Comparison of ENCODE assay signal across 18 cellular contexts in genomic region chr2:74768401-74768914, GRCh38.
DNase-seq lines count a peak whose midpoint lies in the region; ATAC-seq, FAIRE-seq and TF ChIP-seq lines count a peak whose summit lies in the region.
"Had no signal": no experiment of that assay in that cellular context is flagged by ENCODE, and none has a peak within 500 bp of the region (broad histone marks: within the 10 kb centered on the region; RNA-seq: fewer than 3 reads in every experiment).

No MANE protein-coding gene starts in this region.

- TF ChIP-seq CTCF in Loucy (conservative IDR thresholded peaks at IDR 0.05; ENCODE audit: low read length), result no peak
- no peak for TF ChIP-seq CTCF in coronary artery (IDR thresholded peaks at IDR 0.05)
- TF ChIP-seq CTCF in HepG2 (CRISPR knock-in tag; IDR thresholded peaks at IDR 0.05), result no peak

- H3K9me3 ChIP-seq in Loucy (ENCODE audit: insufficient read depth, low read depth, low read length), result no peaks in the 10 kb centered on the region
- no peaks in the 10 kb centered on the region for H3K9me3 ChIP-seq in HepG2 (ENCODE audit: low read length)
- H3K9me3 ChIP-seq: adrenal gland, gastrocnemius medialis had no signal

- peak overlapping the region; percentile 11 to 84 for H3K27ac ChIP-seq in coronary artery
- no peak overlapping the region for H3K27ac ChIP-seq in HepG2 (ENCODE audit: extremely low read length, insufficient read depth, low read length)
- H3K27ac ChIP-seq: adrenal gland, gastrocnemius medialis had no signal

- intact Hi-C loops in HepG2 (cut with micrococcal nuclease; ENCODE audit: unreplicated experiment), result no loop called here
- intact Hi-C loops in sciatic nerve (cut with DNase I), result no loop called here

- 91% methylated on average over 4 of the region's 4 CpGs for WGBS in HepG2 (ENCODE audit: low lambda C conversion rate)

- no peak for TF ChIP-seq POLR2A in HepG2 (IDR thresholded peaks at IDR 0.05; ENCODE audit: insufficient read depth in 1 of 2, low read depth in 2 of 2, low read length in 2 of 2)

- CTCF ChIA-PET in HepG2 (lab: Yijun Ruan, JAX; ENCODE audit: low intra/inter-chr PET ratio, low total read pairs), result no interaction called here

- H3K79me2 ChIP-seq in Loucy (ENCODE audit: insufficient read depth, low read length) (no peaks in the 10 kb centered on the region), HepG2 (ENCODE audit: insufficient read depth, low read length) (no peaks in the 10 kb centered on the region)

- H4K20me1 ChIP-seq in Loucy (ENCODE audit: insufficient read depth, low read length, poor library complexity, severe bottlenecking), result no peaks in the 10 kb centered on the region
- H4K20me1 ChIP-seq in HepG2 (ENCODE audit: insufficient read depth, low read length), result no peaks in the 10 kb centered on the region

- peaks cover 46% of the 10 kb centered on the region for H3K4me1 ChIP-seq in Loucy (ENCODE audit: insufficient read depth, low read length, poor library complexity, severe bottlenecking)
- peaks cover 55% of the 10 kb centered on the region for H3K4me1 ChIP-seq in HepG2 (ENCODE audit: insufficient read depth, low read length)
- H3K4me1 ChIP-seq: gastrocnemius medialis had no signal

- POLR2A ChIA-PET in HepG2 (lab: Yijun Ruan, JAX), result no interaction called here

- BruUV-seq in HepG2 (replicated peaks; lab: Mats Ljungman, UMichigan), result no TSS peak

- no peak for TF ChIP-seq EP300 in HepG2 (IDR thresholded peaks at IDR 0.05; ENCODE audit: low read depth in 2 of 2, low read length in 2 of 2)
- TF ChIP-seq EP300 in HepG2 (CRISPR knock-in tag; IDR thresholded peaks at IDR 0.05; ENCODE audit: borderline replicate concordance), result no peak

- TF ChIP-seq RAD21 in HepG2 (CRISPR knock-in tag; IDR thresholded peaks at IDR 0.05), result no peak

- no peak overlapping the region for H3K9ac ChIP-seq in Loucy (ENCODE audit: low read depth, low read length, poor library complexity, severe bottlenecking)
- no peak overlapping the region for H3K9ac ChIP-seq in HepG2 (ENCODE audit: insufficient read depth, low read depth, low read length)

- H3K4me3 ChIP-seq in Loucy (ENCODE audit: low read length, poor library complexity, severe bottlenecking) (no peak overlapping the region), coronary artery (no peak overlapping the region), HepG2 (replicated peaks in 1 of 3; ENCODE audit: insufficient read depth in 1 of 3, low read depth in 2 of 3, low read length in 3 of 3) (no peak overlapping the region)
- H3K4me3 ChIP-seq: adrenal gland, gastrocnemius medialis, GM23338 had no signal

- no peaks in the 10 kb centered on the region for H3K9me2 ChIP-seq in Loucy (replicated peaks; ENCODE audit: low read depth, low read length)

- H3K4me2 ChIP-seq in Loucy (ENCODE audit: low read depth, low read length, poor library complexity, severe bottlenecking), result peak overlapping the region; percentile 19
- H3K4me2 ChIP-seq in HepG2 (ENCODE audit: low read depth, low read length), result no peak overlapping the region
- H3K4me2 ChIP-seq: GM23338 had no signal

- H3K36me3 ChIP-seq in Loucy (ENCODE audit: insufficient read depth, low read length) (no peaks in the 10 kb centered on the region), HepG2 (replicated peaks in 1 of 2; ENCODE audit: control insufficient read depth in 1 of 2, insufficient read depth in 2 of 2, low read length in 2 of 2) (no peaks in the 10 kb centered on the region)
- H3K36me3 ChIP-seq: adrenal gland, gastrocnemius medialis had no signal

- H3K27me3 ChIP-seq in Loucy (ENCODE audit: insufficient read depth, low read length, poor library complexity, severe bottlenecking) (no peaks in the 10 kb centered on the region), HepG2 (ENCODE audit: control insufficient read depth in 1 of 2, insufficient read depth in 2 of 2, low read length in 2 of 2) (no peaks in the 10 kb centered on the region)
- H3K27me3 ChIP-seq: adrenal gland, gastrocnemius medialis had no signal

- DNase-seq in coronary artery (ENCODE audit: low spot score) (no peak), HepG2 (ENCODE audit: low spot score) (no peak), sciatic nerve (ENCODE audit: low spot score) (no peak), hippocampal formation (lab: John Stamatoyannopoulos, UW) (no peak), NCI-H1417 (lab: John Stamatoyannopoulos, UW) (no peak)
- DNase-seq in stimulated activated CD4-positive, alpha-beta T cell treated with anti-CD3 and anti-CD28 coated beads, Interleukin-2, amount 100 ng/mL, for 48 hours, result no peak
- DNase-seq: activated CD4-positive, alpha-beta T cell treated with anti-CD3 and anti-CD28 coated beads for 48 hours; activated T-cell treated with anti-CD3 and anti-CD28 coated beads, Interleukin-2, amount 50 U/mL, for 24 hours; adrenal gland; gastrocnemius medialis; stimulated activated CD4-positive, alpha-beta T cell treated with anti-CD3 and anti-CD28 coated beads, Interleukin-4, amount 100 ng/mL, for 24 hours had no signal

- no peaks in the 10 kb centered on the region for H3F3A ChIP-seq in Loucy (ENCODE audit: low read depth)

- in situ Hi-C loops in HepG2 (cut with HindIII; ENCODE audit: extremely low pct_ligation_motif_present, low pct_unique_long_range_greater_than_20kb), result no loop called here

- H2AFZ ChIP-seq in Loucy (ENCODE audit: low read length), result no peak overlapping the region
- no peak overlapping the region for H2AFZ ChIP-seq in HepG2 (ENCODE audit: low read length)
- H2AFZ ChIP-seq: GM23338 had no signal

- no peak for FAIRE-seq in HepG2 (lab: Jason Lieb, UNC)
- FAIRE-seq: GM18507, keratinocyte, urothelium cell line had no signal

- no peak for ATAC-seq in HepG2
- ATAC-seq in sciatic nerve, result no peak
- ATAC-seq: gastrocnemius medialis; GM23338; Panc1; stimulated activated effector memory CD8-positive, alpha-beta T cell treated with anti-CD3 and anti-CD28 coated beads, Interleukin-12 subunit alpha, Interleukin-12 subunit beta, amount 100 ng/mL, for 72 hours had no signal

TF ChIP-seq in HepG2, 621 proteins besides CTCF, POLR2A, EP300 and RAD21:
- TF ChIP-seq, protein P1, sequence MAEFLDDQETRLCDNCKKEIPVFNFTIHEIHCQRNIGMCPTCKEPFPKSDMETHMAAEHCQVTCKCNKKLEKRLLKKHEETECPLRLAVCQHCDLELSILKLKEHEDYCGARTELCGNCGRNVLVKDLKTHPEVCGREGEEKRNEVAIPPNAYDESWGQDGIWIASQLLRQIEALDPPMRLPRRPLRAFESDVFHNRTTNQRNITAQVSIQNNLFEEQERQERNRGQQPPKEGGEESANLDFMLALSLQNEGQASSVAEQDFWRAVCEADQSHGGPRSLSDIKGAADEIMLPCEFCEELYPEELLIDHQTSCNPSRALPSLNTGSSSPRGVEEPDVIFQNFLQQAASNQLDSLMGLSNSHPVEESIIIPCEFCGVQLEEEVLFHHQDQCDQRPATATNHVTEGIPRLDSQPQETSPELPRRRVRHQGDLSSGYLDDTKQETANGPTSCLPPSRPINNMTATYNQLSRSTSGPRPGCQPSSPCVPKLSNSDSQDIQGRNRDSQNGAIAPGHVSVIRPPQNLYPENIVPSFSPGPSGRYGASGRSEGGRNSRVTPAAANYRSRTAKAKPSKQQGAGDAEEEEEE (CRISPR knock-in tag; IDR thresholded peaks at IDR 0.05; ENCODE audit: borderline replicate concordance), result 0 out of 2 replicates have a peak, but pooled peaks have one; percentile 22
- peak; percentile 21; the same call in 1 of the 2 replicates for TF ChIP-seq ZNF687 (CRISPR knock-in tag; IDR thresholded peaks at IDR 0.05)
- TF ChIP-seq PITX1 (CRISPR knock-in tag; IDR thresholded peaks at IDR 0.05), result no peak
